Comparison of ENCODE assay signal across 2 cellular contexts in genomic region chr17:77899494-77899893, GRCh38.
TF ChIP-seq lines count a peak whose summit lies in the region.

No MANE protein-coding gene starts in this region.

TF ChIP-seq in H1, 55 proteins besides CTCF, POLR2A, EP300 and RAD21:
- TF ChIP-seq JUN (IDR thresholded peaks at IDR 0.05; ENCODE audit: low read depth, low read length): no peak
- no peak for TF ChIP-seq SIX5 (IDR thresholded peaks at IDR 0.05; ENCODE audit: low read depth, low read length)
- no peak for TF ChIP-seq JUND (IDR thresholded peaks at IDR 0.05; ENCODE audit: low read length)
- no peak for TF ChIP-seq CBX8 (IDR thresholded peaks at IDR 0.05; ENCODE audit: borderline replicate concordance, low read depth, low read length)
- TF ChIP-seq KDM1A (IDR thresholded peaks at IDR 0.05; ENCODE audit: borderline replicate concordance, low read length): no peak
- no peak for TF ChIP-seq PHF8 (conservative IDR thresholded peaks at IDR 0.05; ENCODE audit: low read depth, low read length)
- TF ChIP-seq BRCA1 (IDR thresholded peaks at IDR 0.05; ENCODE audit: low read depth, low read length): no peak
- no peak for TF ChIP-seq SP2 (IDR thresholded peaks at IDR 0.05; ENCODE audit: low read length)
- TF ChIP-seq, protein P1, sequence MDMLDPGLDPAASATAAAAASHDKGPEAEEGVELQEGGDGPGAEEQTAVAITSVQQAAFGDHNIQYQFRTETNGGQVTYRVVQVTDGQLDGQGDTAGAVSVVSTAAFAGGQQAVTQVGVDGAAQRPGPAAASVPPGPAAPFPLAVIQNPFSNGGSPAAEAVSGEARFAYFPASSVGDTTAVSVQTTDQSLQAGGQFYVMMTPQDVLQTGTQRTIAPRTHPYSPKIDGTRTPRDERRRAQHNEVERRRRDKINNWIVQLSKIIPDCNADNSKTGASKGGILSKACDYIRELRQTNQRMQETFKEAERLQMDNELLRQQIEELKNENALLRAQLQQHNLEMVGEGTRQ (IDR thresholded peaks at IDR 0.05; ENCODE audit: low read length): no peak
- TF ChIP-seq FOSL1 (IDR thresholded peaks at IDR 0.05; ENCODE audit: insufficient read depth, low read depth, low read length): no peak
- no peak for TF ChIP-seq POU5F1 (IDR thresholded peaks at IDR 0.05; ENCODE audit: low read depth, low read length)
- TF ChIP-seq RNF2 (IDR thresholded peaks at IDR 0.05; ENCODE audit: borderline replicate concordance, low read depth, low read length, missing control alignments, poor library complexity, severe bottlenecking): no peak
- TF ChIP-seq POLR2AphosphoS5 (IDR thresholded peaks at IDR 0.05; ENCODE audit: low read depth, low read length): no peak
- no peak for TF ChIP-seq SP4 (IDR thresholded peaks at IDR 0.05; ENCODE audit: low read length)
- TF ChIP-seq RFX5 (IDR thresholded peaks at IDR 0.05; ENCODE audit: borderline replicate concordance, low read depth, low read length): no peak
- TF ChIP-seq TCF12 (IDR thresholded peaks at IDR 0.05; ENCODE audit: low read depth, low read length): no peak
- no peak for TF ChIP-seq SIRT6 (IDR thresholded peaks at IDR 0.05; ENCODE audit: low read length)
- no peak for TF ChIP-seq CREB1 (IDR thresholded peaks at IDR 0.05)
- no peak for TF ChIP-seq SUZ12 (IDR thresholded peaks at IDR 0.05; ENCODE audit: low read length)

TF ChIP-seq in SK-N-SH, 30 proteins besides CTCF, POLR2A, EP300 and RAD21:
- no peak for TF ChIP-seq NRF1 (IDR thresholded peaks at IDR 0.05; ENCODE audit: low read depth, low read length)
- no peak for TF ChIP-seq YY1 (IDR thresholded peaks at IDR 0.05; ENCODE audit: low read depth)
- TF ChIP-seq ELF1 (IDR thresholded peaks at IDR 0.05): no peak
- TF ChIP-seq IRF3 (IDR thresholded peaks at IDR 0.05; ENCODE audit: low read depth, low read length): no peak
- no peak for TF ChIP-seq SMC3 (IDR thresholded peaks at IDR 0.05; ENCODE audit: low read depth, low read length)
- no peak for TF ChIP-seq RCOR1 (IDR thresholded peaks at IDR 0.05; ENCODE audit: low read length)
- TF ChIP-seq CHD2 (IDR thresholded peaks at IDR 0.05; ENCODE audit: low read length, partially characterized antibody): no peak
- TF ChIP-seq POLR2AphosphoS5 (IDR thresholded peaks at IDR 0.05; ENCODE audit: low read depth, low read length): no peak
- TF ChIP-seq USF1 (IDR thresholded peaks at IDR 0.05; ENCODE audit: borderline replicate concordance, low read depth): no peak
- no peak for TF ChIP-seq FOXJ3 (CRISPR knock-in tag; IDR thresholded peaks at IDR 0.05)
- TF ChIP-seq GABPA (IDR thresholded peaks at IDR 0.05; ENCODE audit: low read depth): no peak
- no peak for TF ChIP-seq FOSL2 (IDR thresholded peaks at IDR 0.05; ENCODE audit: borderline replicate concordance, low read depth)
- no peak for TF ChIP-seq TCF12 (IDR thresholded peaks at IDR 0.05)
- no peak for TF ChIP-seq SIN3A (IDR thresholded peaks at IDR 0.05; ENCODE audit: borderline replicate concordance, low read depth, low read length)
